In the genomic region with DNA sequence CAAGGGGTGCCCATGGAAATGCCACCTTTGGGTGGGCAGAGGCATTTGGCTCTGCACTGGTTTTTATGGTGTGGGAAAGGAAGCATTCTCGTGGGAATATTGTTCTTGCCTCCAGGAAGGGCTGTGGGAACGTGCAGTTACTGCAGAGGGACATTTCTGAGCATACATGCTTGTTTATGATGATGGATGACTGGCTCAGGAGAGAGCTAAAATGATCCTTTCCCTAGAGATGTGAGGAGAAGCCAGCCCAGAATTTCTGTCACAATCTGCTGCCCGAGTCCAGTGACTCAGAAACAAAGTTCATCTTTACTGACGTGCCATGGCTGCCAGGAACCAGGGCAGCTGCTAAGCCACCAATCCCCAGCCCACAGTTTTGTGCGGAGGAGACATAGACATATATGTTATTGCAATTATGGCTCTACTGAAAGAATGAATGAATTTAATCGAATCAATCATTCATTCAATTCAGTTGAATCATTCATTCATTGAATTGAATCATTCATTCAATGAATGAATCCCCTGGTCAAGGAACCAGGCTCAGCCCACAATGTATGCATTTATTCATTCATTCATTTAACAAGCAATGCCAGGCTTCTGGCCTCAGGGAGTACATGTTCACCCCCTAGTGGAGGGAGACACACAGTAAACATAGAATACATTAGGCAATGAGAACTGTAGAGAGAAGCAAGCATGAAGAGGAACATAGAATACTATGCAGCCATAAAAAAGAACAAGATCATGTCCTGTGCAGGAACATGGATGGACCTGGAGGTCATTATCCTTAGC, we compare ENCODE assay signal across 14 cellular contexts.
DNase-seq lines count a peak whose midpoint lies in the region; ATAC-seq, FAIRE-seq and TF ChIP-seq lines count a peak whose summit lies in the region.
"Had no signal": no experiment of that assay in that cellular context is flagged by ENCODE, and none has a peak within 500 bp of the region (broad histone marks: within the 10 kb centered on the region; RNA-seq: fewer than 3 reads in every experiment).

No MANE protein-coding gene starts in this region.

- no peak overlapping the region for H3K14ac ChIP-seq in mesenchymal stem cell (ENCODE audit: low read length in 2 of 2)

- H3K36me3 ChIP-seq in BJ (ENCODE audit: control insufficient read depth, insufficient read depth, low read length): no peaks in the 10 kb centered on the region
- H3K36me3 ChIP-seq in K562 (ENCODE audit: control insufficient read depth, insufficient read depth, low read length): no peaks in the 10 kb centered on the region
- H3K36me3 ChIP-seq in mesenchymal stem cell (ENCODE audit: control insufficient read depth in 1 of 2, insufficient read depth in 2 of 2, low read depth in 1 of 2, low read length in 2 of 2): no peaks in the 10 kb centered on the region

- H3K79me1 ChIP-seq in mesenchymal stem cell (replicated peaks; ENCODE audit: low read length, poor library complexity, severe bottlenecking): no peaks in the 10 kb centered on the region

- H3K4ac ChIP-seq in mesenchymal stem cell (ENCODE audit: low read depth in 1 of 2, low read length in 2 of 2): no peak overlapping the region

- CTCF ChIA-PET in BJ (lab: Yijun Ruan, JAX): interaction anchor here (0.6 kb wide), 1 partner anchor 25 kb away, joined by 4 read pairs; no protein-coding TSS in a partner anchor
- CTCF ChIA-PET in K562 (lab: Yijun Ruan, JAX; ENCODE audit: low intra/inter-chr PET ratio): no interaction called here

- no peaks in the 10 kb centered on the region for H3K79me2 ChIP-seq in K562 (ENCODE audit: control insufficient read depth, insufficient read depth, low read length)

- H2AFZ ChIP-seq in K562 (ENCODE audit: low read depth, low read length): no peak overlapping the region
- H2AFZ ChIP-seq in mesenchymal stem cell (ENCODE audit: low read depth, low read length): no peak overlapping the region

- no peak overlapping the region for H4K91ac ChIP-seq in mesenchymal stem cell (ENCODE audit: low read length)

- TF ChIP-seq RAD21 in K562 (CRISPR knock-in tag; conservative IDR thresholded peaks at IDR 0.05 in 1 of 2, IDR thresholded peaks at IDR 0.05 in 1 of 2): 0 out of 4 replicates have a peak, but pooled peaks of 1 of the 2 experiments have one; percentile 18

- TF ChIP-seq POLR2A in K562 (conservative IDR thresholded peaks at IDR 0.05): no peak

- in situ Hi-C loops in K562 (cut with MboI): no loop called here

- H3K18ac ChIP-seq in mesenchymal stem cell (ENCODE audit: low read depth in 1 of 2, low read length in 2 of 2): no peak overlapping the region

- H2BK120ac ChIP-seq in mesenchymal stem cell (ENCODE audit: low read depth, low read length): no peak overlapping the region

- no peak overlapping the region for H2BK12ac ChIP-seq in mesenchymal stem cell (ENCODE audit: low read length in 2 of 2)

- no peak for FAIRE-seq in K562 (lab: Jason Lieb, UNC)
- FAIRE-seq: small intestine had no signal

- no peak overlapping the region for H3K23ac ChIP-seq in mesenchymal stem cell (ENCODE audit: low read length in 2 of 2)

- H2BK5ac ChIP-seq in mesenchymal stem cell (ENCODE audit: low read depth, low read length, poor library complexity, severe bottlenecking): no peak overlapping the region

- no TSS peak for BruUV-seq in K562 (replicated peaks; lab: Mats Ljungman, UMichigan)

- no peaks in the 10 kb centered on the region for H4K20me1 ChIP-seq in K562 (replicated peaks; ENCODE audit: control insufficient read depth, insufficient read depth, low read length)

- no peak for TF ChIP-seq EP300 in K562 (IDR thresholded peaks at IDR 0.05; ENCODE audit: low read length)

- intact Hi-C loops in K562 (cut with micrococcal nuclease): no loop called here

- no peak overlapping the region for H2BK15ac ChIP-seq in mesenchymal stem cell (ENCODE audit: low read depth, poor library complexity, severe bottlenecking)

- H3K9me3 ChIP-seq in K562 (replicated peaks; ENCODE audit: control insufficient read depth, insufficient read depth, low read depth, low read length) (no peaks in the 10 kb centered on the region), mesenchymal stem cell (ENCODE audit: control insufficient read depth, low read length) (no peaks in the 10 kb centered on the region)

- H2AK5ac ChIP-seq in mesenchymal stem cell (ENCODE audit: low read length, severe bottlenecking): no peak overlapping the region

- H3K27ac ChIP-seq in K562 (ENCODE audit: extremely low read depth, low read depth, low read length): no peak overlapping the region
- no peak overlapping the region for H3K27ac ChIP-seq in mesenchymal stem cell (ENCODE audit: low read length, poor library complexity, severe bottlenecking)
- H3K27ac ChIP-seq: HL-60 had no signal

- no peaks in the 10 kb centered on the region for H3K9me1 ChIP-seq in K562 (ENCODE audit: control insufficient read depth, insufficient read depth, low read length)

- H3K9ac ChIP-seq in K562 (ENCODE audit: insufficient read depth in 1 of 2, low read depth in 2 of 2, low read length in 2 of 2) (no peak overlapping the region), mesenchymal stem cell (ENCODE audit: low read length) (no peak overlapping the region)

- no peak overlapping the region for H3K4me3 ChIP-seq in BJ (ENCODE audit: low read depth, low read length)
- no peak overlapping the region for H3K4me3 ChIP-seq in K562
- H3K4me3 ChIP-seq in mesenchymal stem cell (ENCODE audit: insufficient read depth in 1 of 2, low read depth in 1 of 2, low read length in 2 of 2): no peak overlapping the region

- TF ChIP-seq CTCF in BJ (IDR thresholded peaks at IDR 0.05; ENCODE audit: insufficient read depth, low read depth, low read length): 0 out of 2 replicates have a peak, but pooled peaks have one; percentile 6
- TF ChIP-seq CTCF in K562 (IDR thresholded peaks at IDR 0.05 in 2 of 3, conservative IDR thresholded peaks at IDR 0.05 in 1 of 3; ENCODE audit: insufficient read depth in 2 of 3, low read depth in 1 of 3, low read length in 3 of 3): peak in 2 of 3 experiments; percentile 27 to 33; a peak in 3 of 6 replicates

- WGBS in K562 (ENCODE audit: insufficient coverage, low coverage, missing lambda C conversion rate): 2% methylated on average over 6 of the region's 6 CpGs
- 51% methylated on average over 5 of the region's 6 CpGs for WGBS in mesenchymal stem cell

- no peaks in the 10 kb centered on the region for H3K4me1 ChIP-seq in K562 (replicated peaks in 1 of 2; ENCODE audit: control insufficient read depth in 2 of 2, insufficient read depth in 2 of 2, low read length in 2 of 2)
- H3K4me1 ChIP-seq in mesenchymal stem cell (ENCODE audit: control insufficient read depth, insufficient read depth, low read depth, low read length): peaks cover 2% of the 10 kb centered on the region

- POLR2A ChIA-PET in BJ (lab: Charles Lee) (no interaction called here), K562 (lab: Yijun Ruan, JAX) (no interaction called here)

- ATAC-seq in K562 (0 out of 3 replicates have a peak, but pooled peaks have one; percentile 38), HG02885 (IDR thresholded peaks at IDR 0.05; ENCODE audit: poor library complexity, unreplicated experiment) (no peak), GM18909 (IDR thresholded peaks at IDR 0.05; ENCODE audit: poor library complexity, unreplicated experiment) (no peak)
- ATAC-seq: effector memory CD8-positive, alpha-beta T cell had no signal

- H3K27me3 ChIP-seq in BJ (ENCODE audit: control insufficient read depth, insufficient read depth, low read length) (no peaks in the 10 kb centered on the region), K562 (ENCODE audit: control insufficient read depth in 2 of 2, insufficient read depth in 2 of 2, low read length in 2 of 2) (no peaks in the 10 kb centered on the region), mesenchymal stem cell (ENCODE audit: control insufficient read depth in 1 of 2, insufficient read depth in 1 of 2, low read length in 2 of 2) (no peaks in the 10 kb centered on the region)

- H3K4me2 ChIP-seq in K562 (ENCODE audit: insufficient read depth, low read length) (no peak overlapping the region), mesenchymal stem cell (ENCODE audit: low read length, poor library complexity, severe bottlenecking) (no peak overlapping the region)

- DNase-seq in BJ (ENCODE audit: low read depth) (no peak), HCEC 1CT (peak; percentile 35), K562 (ENCODE audit: extremely low read depth in 1 of 4, low spot score in 3 of 4) (peak; percentile 6 to 39 (median 29)), mesenchymal stem cell (peak; percentile 66), Ammon's horn (ENCODE audit: low spot score) (no peak), GF-D8 (lab: John Stamatoyannopoulos, UW) (no peak)
- DNase-seq: activated CD4-positive, alpha-beta T cell treated with anti-CD3 and anti-CD28 coated beads, Interleukin-2, amount 50 U/mL, for 4 hours; activated naive CD4-positive, alpha-beta T cell; effector memory CD8-positive, alpha-beta T cell; NCI-H1105 treated with DMSO at 0.1 percent for 48 hours; small intestine had no signal

- H4K8ac ChIP-seq in mesenchymal stem cell (ENCODE audit: low read length): no peak overlapping the region

TF ChIP-seq in K562, 482 proteins besides CTCF, POLR2A, EP300 and RAD21 (continues in another document):
- TF ChIP-seq CHCHD3 (CRISPR knock-in tag; IDR thresholded peaks at IDR 0.05) (no peak), ZNF146 (CRISPR knock-in tag; IDR thresholded peaks at IDR 0.05; ENCODE audit: unreplicated experiment) (peak; percentile 68), TEAD1 (CRISPR knock-in tag; IDR thresholded peaks at IDR 0.05) (no peak), PHF21A (IDR thresholded peaks at IDR 0.05; ENCODE audit: borderline replicate concordance, low read depth) (no peak), SRF (CRISPR knock-in tag; IDR thresholded peaks at IDR 0.05) (no peak), SAFB2 (IDR thresholded peaks at IDR 0.05; ENCODE audit: borderline replicate concordance, low read depth, low read length, severe bottlenecking) (no peak), JUN (IDR thresholded peaks at IDR 0.05; ENCODE audit: borderline replicate concordance, low read depth, low read length) (no peak), JUN (CRISPR knock-in tag; IDR thresholded peaks at IDR 0.05; ENCODE audit: borderline replicate concordance) (no peak), THAP7 (CRISPR knock-in tag; IDR thresholded peaks at IDR 0.05) (no peak)
- TF ChIP-seq, protein P1, sequence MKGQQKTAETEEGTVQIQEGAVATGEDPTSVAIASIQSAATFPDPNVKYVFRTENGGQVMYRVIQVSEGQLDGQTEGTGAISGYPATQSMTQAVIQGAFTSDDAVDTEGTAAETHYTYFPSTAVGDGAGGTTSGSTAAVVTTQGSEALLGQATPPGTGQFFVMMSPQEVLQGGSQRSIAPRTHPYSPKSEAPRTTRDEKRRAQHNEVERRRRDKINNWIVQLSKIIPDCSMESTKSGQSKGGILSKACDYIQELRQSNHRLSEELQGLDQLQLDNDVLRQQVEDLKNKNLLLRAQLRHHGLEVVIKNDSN (CRISPR knock-in tag; IDR thresholded peaks at IDR 0.05): no peak

Comparison
In these comparisons a context has a peak if more than half of its experiments do, and no peak if none do; other contexts are left out.
1. DNase-seq: peak in HCEC 1CT (single experiment), K562 (4 of 4) and mesenchymal stem cell (single experiment); none in BJ (single experiment), Ammon's horn (single experiment) and GF-D8 (single experiment).